In genomic region chr5:10311595-10312425, GRCh38 we compare ENCODE assay signal across 22 cellular contexts.
"Had no signal": no experiment of that assay in that cellular context is flagged by ENCODE, and none has a peak within 500 bp of the region (broad histone marks: within the 10 kb centered on the region; RNA-seq: fewer than 3 reads in every experiment).

No MANE protein-coding gene starts in this region.

- ATAC-seq: heart right ventricle, left ventricle myocardium superior, right cardiac atrium had no signal

- H3K4me1 ChIP-seq: prostate gland had no signal

- H3K4me3 ChIP-seq: esophagus muscularis mucosa, heart right ventricle, prostate gland, thoracic aorta had no signal

- H3K27me3 ChIP-seq: esophagus muscularis mucosa had no signal

- H3K9me3 ChIP-seq: esophagus muscularis mucosa, heart right ventricle, prostate gland, thoracic aorta had no signal

- H3K36me3 ChIP-seq: esophagus muscularis mucosa, heart right ventricle, prostate gland, thoracic aorta had no signal

- H3K27ac Mint-ChIP-seq: activated CD4-positive, alpha-beta T cell treated with anti-CD3 and anti-CD28 coated beads, Interleukin-2, amount 10 ng/mL, durations not matched to agents 24 days and 14 days; activated CD8-positive, alpha-beta T cell treated with anti-CD3 and anti-CD28 coated beads for 36 hours; activated naive CD4-positive, alpha-beta T cell treated with anti-CD3 and anti-CD28 coated beads for 36 hours; activated T-helper 17 cell treated with anti-CD3 and anti-CD28 coated beads, Interleukin-2, amount 50 U/mL, for 72 hours; stimulated activated effector memory CD8-positive, alpha-beta T cell treated with anti-CD3 and anti-CD28 coated beads, Interleukin-12 subunit alpha, Interleukin-12 subunit beta, amount 100 ng/mL, for 72 hours had no signal

- H3K9me3 Mint-ChIP-seq: activated CD4-positive, alpha-beta T cell treated with anti-CD3 and anti-CD28 coated beads, Interleukin-2, amount 10 ng/mL, durations not matched to agents 24 days and 14 days; activated CD8-positive, alpha-beta T cell treated with anti-CD3 and anti-CD28 coated beads for 36 hours; activated naive CD4-positive, alpha-beta T cell treated with anti-CD3 and anti-CD28 coated beads for 36 hours; activated T-helper 17 cell treated with anti-CD3 and anti-CD28 coated beads, Interleukin-2, amount 50 U/mL, for 72 hours; immature natural killer cell; stimulated activated effector memory CD8-positive, alpha-beta T cell treated with anti-CD3 and anti-CD28 coated beads, Interleukin-12 subunit alpha, Interleukin-12 subunit beta, amount 100 ng/mL, for 72 hours had no signal

- H3K27ac ChIP-seq: esophagus muscularis mucosa, heart right ventricle, prostate gland, thoracic aorta had no signal

- H3K36me3 Mint-ChIP-seq: immature natural killer cell; stimulated activated effector memory CD8-positive, alpha-beta T cell treated with anti-CD3 and anti-CD28 coated beads, Interleukin-12 subunit alpha, Interleukin-12 subunit beta, amount 100 ng/mL, for 72 hours had no signal

- H3K4me3 Mint-ChIP-seq: activated CD4-positive, alpha-beta T cell treated with anti-CD3 and anti-CD28 coated beads, Interleukin-2, amount 10 ng/mL, durations not matched to agents 24 days and 14 days; activated CD8-positive, alpha-beta T cell treated with anti-CD3 and anti-CD28 coated beads for 36 hours; activated naive CD4-positive, alpha-beta T cell treated with anti-CD3 and anti-CD28 coated beads for 36 hours; activated T-helper 17 cell treated with anti-CD3 and anti-CD28 coated beads, Interleukin-2, amount 50 U/mL, for 72 hours; immature natural killer cell; stimulated activated effector memory CD8-positive, alpha-beta T cell treated with anti-CD3 and anti-CD28 coated beads, Interleukin-12 subunit alpha, Interleukin-12 subunit beta, amount 100 ng/mL, for 72 hours had no signal

- DNase-seq: activated CD4-positive, alpha-beta T cell treated with anti-CD3 and anti-CD28 coated beads, Interleukin-2, amount 10 ng/mL, durations not matched to agents 24 days and 14 days; activated CD8-positive, alpha-beta T cell treated with anti-CD3 and anti-CD28 coated beads for 36 hours; activated naive CD4-positive, alpha-beta T cell treated with anti-CD3 and anti-CD28 coated beads for 36 hours; activated T-cell treated with anti-CD3 and anti-CD28 coated beads, Interleukin-2, amount 50 U/mL, for 1 hour; aorta; cortex of kidney; effector CD8-positive, alpha-beta T cell; heart right ventricle; immature natural killer cell; kidney glomerular epithelial cell; left ventricle myocardium superior; right cardiac atrium; small intestine; stimulated activated CD4-positive, alpha-beta T cell treated with anti-CD3 and anti-CD28 coated beads, Interleukin-15, amount 100 ng/mL, for 24 hours; stimulated activated CD4-positive, alpha-beta T cell treated with anti-CD3 and anti-CD28 coated beads, Interleukin-2, amount 100 ng/mL, for 48 hours; T-helper 1 cell; T-helper 9 cell had no signal
